In genomic region chr19:5696196-5697021, GRCh38 we compare ENCODE assay signal across 1 cellular context.
TF ChIP-seq lines count a peak whose summit lies in the region.

No MANE protein-coding gene starts in this region.

TF ChIP-seq in K562, 482 proteins besides CTCF, POLR2A, EP300 and RAD21:
- TF ChIP-seq ZNF512 (tag; IDR thresholded peaks at IDR 0.05): no peak
- no peak for TF ChIP-seq MTA2 (IDR thresholded peaks at IDR 0.05; ENCODE audit: low read depth)
- TF ChIP-seq ZNF592 (IDR thresholded peaks at IDR 0.05): no peak
- TF ChIP-seq HOMEZ (CRISPR knock-in tag; IDR thresholded peaks at IDR 0.05): no peak
- no peak for TF ChIP-seq SRSF1 (IDR thresholded peaks at IDR 0.05; ENCODE audit: low read depth, low read length)
- TF ChIP-seq SNRNP70 (optimal IDR thresholded peaks at IDR 0.05; ENCODE audit: low read depth, low read length): peak; percentile 66
- 0 out of 2 replicates have a peak, but pooled peaks have one; percentile 22 for TF ChIP-seq SUPT5H (IDR thresholded peaks at IDR 0.05)
- TF ChIP-seq NR2C1 (IDR thresholded peaks at IDR 0.05): peak; percentile 50
- peak; percentile 40; the same call in 1 of the 2 replicates for TF ChIP-seq NR2C1 (tag; IDR thresholded peaks at IDR 0.05)
- no peak for TF ChIP-seq NR1H2 (CRISPR knock-in tag; IDR thresholded peaks at IDR 0.05)
- TF ChIP-seq MYNN (IDR thresholded peaks at IDR 0.05): peak; percentile 10; the same call in 1 of the 2 replicates
- no peak for TF ChIP-seq MYNN (CRISPR knock-in tag; IDR thresholded peaks at IDR 0.05)
- TF ChIP-seq STAT6 (CRISPR knock-in tag; IDR thresholded peaks at IDR 0.05): no peak
- 0 out of 2 replicates have a peak, but pooled peaks have one; percentile 9 for TF ChIP-seq PML (IDR thresholded peaks at IDR 0.05; ENCODE audit: low read length)
- no peak for TF ChIP-seq BDP1 (IDR thresholded peaks at IDR 0.05; ENCODE audit: insufficient read depth, insufficient read length)
- TF ChIP-seq RBM22 (IDR thresholded peaks at IDR 0.05; ENCODE audit: low read depth, low read length, poor library complexity, severe bottlenecking): peak; percentile 69
- peak; percentile 53 for TF ChIP-seq RBFOX2 (IDR thresholded peaks at IDR 0.05; ENCODE audit: low read depth, low read length)
- TF ChIP-seq ZNF384 (IDR thresholded peaks at IDR 0.05; ENCODE audit: low read depth, low read length): no peak
- no peak for TF ChIP-seq CBFA2T3 (IDR thresholded peaks at IDR 0.05)
- no peak for TF ChIP-seq ZNF395 (CRISPR knock-in tag; IDR thresholded peaks at IDR 0.05)
- no peak for TF ChIP-seq NR2C2 (CRISPR knock-in tag; IDR thresholded peaks at IDR 0.05)
- TF ChIP-seq NR2C2 (tag; IDR thresholded peaks at IDR 0.05): peak; percentile 45; the same call in 1 of the 2 replicates
- no peak for TF ChIP-seq KHSRP (IDR thresholded peaks at IDR 0.05)
- peak; percentile 1; the same call in 1 of the 2 replicates for TF ChIP-seq POLR2AphosphoS5 (IDR thresholded peaks at IDR 0.05; ENCODE audit: control insufficient read depth, insufficient read depth, low read depth, low read length)
- no peak for TF ChIP-seq POLR3A (IDR thresholded peaks at IDR 0.05; ENCODE audit: borderline replicate concordance, extremely low read depth, insufficient read depth, insufficient read length)
- no peak for TF ChIP-seq ETS1 (conservative IDR thresholded peaks at IDR 0.05; ENCODE audit: control insufficient read depth, low read depth, low read length)
- peak; percentile 75 for TF ChIP-seq POLR2G (IDR thresholded peaks at IDR 0.05; ENCODE audit: low read depth, low read length)
- peak; percentile 78 for TF ChIP-seq HNRNPL (IDR thresholded peaks at IDR 0.05; ENCODE audit: low read depth, low read length)
- no peak for TF ChIP-seq ZNF695 (CRISPR knock-in tag; IDR thresholded peaks at IDR 0.05)
- no peak for TF ChIP-seq ELF4 (CRISPR knock-in tag; IDR thresholded peaks at IDR 0.05)
- TF ChIP-seq CBX1 (IDR thresholded peaks at IDR 0.05; ENCODE audit: low read depth): 0 out of 2 replicates have a peak, but pooled peaks have one; percentile 5
- no peak for TF ChIP-seq PPARD (CRISPR knock-in tag; IDR thresholded peaks at IDR 0.05)
- TF ChIP-seq EGR1 (conservative IDR thresholded peaks at IDR 0.05): no peak
- TF ChIP-seq MTA1 (IDR thresholded peaks at IDR 0.05; ENCODE audit: borderline replicate concordance): no peak
